In the genomic region with DNA sequence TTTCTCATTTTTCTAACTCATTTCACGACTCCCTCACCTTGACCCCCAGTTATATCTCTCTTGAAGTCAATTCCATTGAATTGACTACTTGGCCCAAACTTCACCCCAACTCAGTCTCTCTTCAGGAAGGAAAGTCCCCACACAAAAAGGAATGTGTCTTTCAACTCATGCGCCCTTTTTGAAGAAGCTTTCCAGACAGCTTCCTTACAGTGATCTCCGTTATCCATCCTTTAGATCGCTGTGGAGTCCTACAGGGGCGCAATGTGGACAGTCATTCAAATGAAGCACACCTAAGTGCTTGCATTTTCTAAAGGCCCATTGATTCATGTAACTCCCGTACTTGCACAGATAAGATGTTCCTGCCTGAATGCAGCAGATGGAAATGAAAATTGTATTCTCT, we compare ENCODE assay signal across 1 cellular context.
TF ChIP-seq lines count a peak whose summit lies in the region.

No MANE protein-coding gene starts in this region.

TF ChIP-seq in K562, 482 proteins besides CTCF, POLR2A, EP300 and RAD21 (continued from another document):
- TF ChIP-seq, protein P1, sequence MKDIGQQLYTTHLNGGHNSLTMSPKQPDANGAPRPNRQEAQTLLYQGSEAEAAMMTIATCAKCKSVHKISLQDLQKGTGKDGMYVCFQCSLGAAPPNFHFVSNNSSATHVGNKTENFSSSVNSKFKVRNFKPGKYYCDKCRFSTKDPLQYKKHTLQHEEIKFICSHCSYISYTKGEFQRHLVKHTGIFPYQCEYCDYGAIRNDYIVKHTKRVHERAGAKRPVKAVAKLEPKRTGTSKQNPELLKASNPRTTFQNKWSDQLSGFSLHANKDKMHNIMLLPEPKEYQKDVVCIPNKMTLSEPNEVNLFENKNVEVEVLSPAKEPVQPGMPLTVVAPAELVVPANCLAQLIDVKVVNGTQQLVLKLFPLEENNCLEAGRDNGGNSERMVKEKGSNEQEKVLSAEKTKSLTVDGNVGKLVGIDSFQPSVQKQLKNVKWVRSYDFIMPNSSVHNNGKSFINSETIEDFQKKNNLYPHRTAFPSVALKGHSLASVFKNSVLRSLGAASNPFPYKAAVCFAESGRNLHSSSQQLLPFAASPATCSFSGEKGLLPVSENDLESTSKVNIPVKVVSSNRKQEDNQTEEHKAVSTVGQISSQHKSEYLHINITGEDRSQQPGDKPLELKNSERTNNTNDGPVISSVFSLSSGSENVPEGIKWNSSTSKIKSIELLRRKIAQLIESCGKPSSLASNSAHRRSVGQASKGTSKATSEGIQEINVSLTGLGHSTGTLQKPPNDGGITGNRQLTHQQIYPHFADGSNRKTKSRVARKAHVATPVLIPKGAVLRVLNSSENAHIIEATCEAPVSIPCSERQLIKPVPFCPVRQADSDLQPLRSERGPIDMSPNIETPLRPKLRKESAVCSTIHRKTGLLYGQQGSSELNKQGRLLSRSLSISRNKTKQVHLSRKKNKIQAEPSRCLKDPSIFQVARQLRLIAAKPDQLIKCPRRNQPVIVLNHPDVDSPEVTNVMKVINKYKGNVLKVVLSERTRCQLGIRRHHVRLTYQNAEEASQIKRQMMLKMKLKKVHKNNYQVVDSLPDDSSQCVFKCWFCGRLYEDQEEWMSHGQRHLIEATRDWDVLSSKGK (CRISPR knock-in tag; IDR thresholded peaks at IDR 0.05): no peak
- TF ChIP-seq FOXA3 (CRISPR knock-in tag; conservative IDR thresholded peaks at IDR 0.05 in 1 of 2, IDR thresholded peaks at IDR 0.05 in 1 of 2) (no peak), POLR2H (tag; IDR thresholded peaks at IDR 0.05; ENCODE audit: low read depth) (no peak)
TF ChIP-seq in K562: peak in this region for 9.
